In the genomic region with DNA sequence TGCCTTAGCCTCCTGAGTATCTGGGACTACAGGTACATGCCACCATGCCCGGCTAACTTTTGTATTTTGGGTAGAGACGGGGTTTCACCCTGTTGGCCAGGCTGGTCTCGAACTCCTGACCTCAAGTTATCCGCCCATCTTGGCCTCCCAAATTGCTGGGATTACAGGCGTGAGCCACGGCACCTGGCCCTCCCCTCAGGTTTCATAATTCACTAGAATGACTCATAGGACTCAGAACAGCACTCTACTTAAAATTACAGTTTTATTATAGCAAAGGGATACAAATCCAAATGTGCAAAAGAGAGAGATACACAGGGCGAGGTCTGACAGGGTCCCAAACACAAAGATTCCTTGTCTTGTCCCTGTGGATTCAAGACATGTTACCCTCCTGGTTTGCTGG, we compare ENCODE assay signal across 1 cellular context.
TF ChIP-seq lines count a peak whose summit lies in the region.

No MANE protein-coding gene starts in this region.

TF ChIP-seq in HCT116, 20 proteins besides CTCF, POLR2A, EP300 and RAD21 (continued from another document):
- TF ChIP-seq, protein P1, sequence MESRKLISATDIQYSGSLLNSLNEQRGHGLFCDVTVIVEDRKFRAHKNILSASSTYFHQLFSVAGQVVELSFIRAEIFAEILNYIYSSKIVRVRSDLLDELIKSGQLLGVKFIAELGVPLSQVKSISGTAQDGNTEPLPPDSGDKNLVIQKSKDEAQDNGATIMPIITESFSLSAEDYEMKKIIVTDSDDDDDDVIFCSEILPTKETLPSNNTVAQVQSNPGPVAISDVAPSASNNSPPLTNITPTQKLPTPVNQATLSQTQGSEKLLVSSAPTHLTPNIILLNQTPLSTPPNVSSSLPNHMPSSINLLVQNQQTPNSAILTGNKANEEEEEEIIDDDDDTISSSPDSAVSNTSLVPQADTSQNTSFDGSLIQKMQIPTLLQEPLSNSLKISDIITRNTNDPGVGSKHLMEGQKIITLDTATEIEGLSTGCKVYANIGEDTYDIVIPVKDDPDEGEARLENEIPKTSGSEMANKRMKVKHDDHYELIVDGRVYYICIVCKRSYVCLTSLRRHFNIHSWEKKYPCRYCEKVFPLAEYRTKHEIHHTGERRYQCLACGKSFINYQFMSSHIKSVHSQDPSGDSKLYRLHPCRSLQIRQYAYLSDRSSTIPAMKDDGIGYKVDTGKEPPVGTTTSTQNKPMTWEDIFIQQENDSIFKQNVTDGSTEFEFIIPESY (IDR thresholded peaks at IDR 0.05; ENCODE audit: extremely low read depth, insufficient replicate concordance, low read length), result no peak
